ENCODE assay signal across 10 cellular contexts in the genomic region with DNA sequence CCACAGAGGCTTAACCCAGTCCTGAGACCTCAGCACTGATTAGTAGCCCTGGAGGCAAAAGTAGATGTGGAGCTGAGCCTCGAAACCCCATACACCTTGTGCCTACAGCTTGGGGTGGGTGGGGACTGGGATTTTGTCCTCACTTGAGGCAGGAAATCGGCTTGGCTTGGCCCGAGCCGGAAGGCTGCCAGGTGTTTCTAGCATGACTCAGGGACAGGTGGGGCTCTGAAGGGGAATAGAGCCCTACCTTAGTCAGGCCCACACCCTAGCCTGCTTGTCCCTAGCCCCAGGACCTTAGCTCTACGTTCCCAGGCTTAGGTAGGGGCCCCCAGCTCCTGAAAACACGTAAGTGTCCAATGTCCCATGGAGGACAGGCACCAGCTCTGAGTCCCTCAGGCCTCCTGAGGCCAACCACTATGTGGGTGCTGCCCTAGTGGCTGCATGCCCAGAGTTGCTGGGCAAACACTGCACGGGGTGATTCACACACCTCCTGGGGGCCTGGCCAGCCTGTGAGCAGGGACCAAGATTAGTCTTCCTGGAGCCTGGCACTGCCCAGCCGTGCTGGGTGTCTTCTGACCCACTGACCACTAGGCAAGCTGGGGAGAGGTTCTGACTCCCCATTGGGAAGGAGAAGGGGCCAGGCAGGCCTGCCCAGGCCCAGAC. TPM values are rescaled to one million over a fixed set of nuclear protein-coding genes. Genes with fewer than 3 reads are reported as not detected.
DNase-seq lines count a peak whose midpoint lies in the region; ATAC-seq, FAIRE-seq and TF ChIP-seq lines count a peak whose summit lies in the region.
"Had no signal": no experiment of that assay in that cellular context is flagged by ENCODE, and none has a peak within 500 bp of the region (broad histone marks: within the 10 kb centered on the region; RNA-seq: fewer than 3 reads in every experiment).

No MANE protein-coding gene starts in this region.

- H3K4me3 Mint-ChIP-seq in activated CD4-positive, alpha-beta T cell treated with anti-CD3 and anti-CD28 coated beads, Interleukin-2, amount 10 ng/mL, durations not matched to agents 24 days and 14 days: no peak overlapping the region

- H3K27me3 ChIP-seq in skeletal muscle tissue (ENCODE audit: control insufficient read depth in 3 of 3, insufficient read depth in 3 of 3, low read length in 3 of 3): no peaks in the 10 kb centered on the region
- H3K27me3 ChIP-seq: SJSA1 had no signal

- no peaks in the 10 kb centered on the region for H3K36me3 ChIP-seq in skeletal muscle tissue (ENCODE audit: control insufficient read depth in 3 of 3, insufficient read depth in 3 of 3, low read length in 3 of 3)
- H3K36me3 ChIP-seq: SJSA1 had no signal

- peaks cover 13 to 22% (median 14%) of the 10 kb centered on the region in 3 donors for H3K4me1 ChIP-seq in skeletal muscle tissue (ENCODE audit: control insufficient read depth in 3 of 3, insufficient read depth in 3 of 3, low read length in 3 of 3)
- H3K4me1 ChIP-seq: SJSA1 had no signal

- DNase-seq in GOT3 (lab: John Stamatoyannopoulos, UW): peak; percentile 31
- DNase-seq in RCC 7860 (ENCODE audit: low spot score): peak; percentile 74
- DNase-seq in foreskin fibroblast: peak; percentile 44 to 71
- no peak for DNase-seq in activated CD4-positive, alpha-beta T cell treated with anti-CD3 and anti-CD28 coated beads, Interleukin-2, amount 10 ng/mL, durations not matched to agents 24 days and 14 days

- intact Hi-C loops in activated CD4-positive, alpha-beta T cell treated with anti-CD3 and anti-CD28 coated beads, Interleukin-2, amount 10 ng/mL, durations not matched to agents 24 days and 14 days (cut with micrococcal nuclease): no loop called here

- no peak overlapping the region for H3K27ac Mint-ChIP-seq in activated CD4-positive, alpha-beta T cell treated with anti-CD3 and anti-CD28 coated beads, Interleukin-2, amount 10 ng/mL, durations not matched to agents 24 days and 14 days
- H3K27ac Mint-ChIP-seq: activated naive CD4-positive, alpha-beta T cell treated with anti-CD3 and anti-CD28 coated beads, Interleukin-2, amount 50 U/mL, for 72 hours had no signal

- H3K9me3 ChIP-seq in skeletal muscle tissue (ENCODE audit: control insufficient read depth in 3 of 3, low read length in 3 of 3): no peaks in the 10 kb centered on the region
- H3K9me3 ChIP-seq: SJSA1 had no signal

- H3K4me3 ChIP-seq in foreskin fibroblast (ENCODE audit: low read depth in 1 of 2, low read length in 2 of 2) (no peak overlapping the region), skeletal muscle tissue (ENCODE audit: low read length in 3 of 3) (no peak overlapping the region)
- H3K4me3 ChIP-seq: SJSA1 had no signal

- no peak for ATAC-seq in HG03039 (IDR thresholded peaks at IDR 0.05; ENCODE audit: unreplicated experiment)
- ATAC-seq in GM18511 (IDR thresholded peaks at IDR 0.05; ENCODE audit: unreplicated experiment): no peak
- ATAC-seq in HG02840 (IDR thresholded peaks at IDR 0.05; ENCODE audit: low FRiP score, unreplicated experiment): no peak
- ATAC-seq: activated naive CD4-positive, alpha-beta T cell treated with anti-CD3 and anti-CD28 coated beads, Interleukin-2, amount 50 U/mL, for 72 hours had no signal

- peaks cover 17% of the 10 kb centered on the region for H3K4me1 Mint-ChIP-seq in activated CD4-positive, alpha-beta T cell treated with anti-CD3 and anti-CD28 coated beads, Interleukin-2, amount 10 ng/mL, durations not matched to agents 24 days and 14 days

- H3K9ac ChIP-seq in skeletal muscle tissue (ENCODE audit: low read depth in 1 of 3, low read length in 3 of 3): peak overlapping the region in 1 of 3 donors; percentile 16

- H3K9me3 Mint-ChIP-seq in activated CD4-positive, alpha-beta T cell treated with anti-CD3 and anti-CD28 coated beads, Interleukin-2, amount 10 ng/mL, durations not matched to agents 24 days and 14 days: no peaks in the 10 kb centered on the region
- H3K9me3 Mint-ChIP-seq: activated naive CD4-positive, alpha-beta T cell treated with anti-CD3 and anti-CD28 coated beads, Interleukin-2, amount 50 U/mL, for 72 hours had no signal

- no peaks in the 10 kb centered on the region for H3K27me3 Mint-ChIP-seq in activated CD4-positive, alpha-beta T cell treated with anti-CD3 and anti-CD28 coated beads, Interleukin-2, amount 10 ng/mL, durations not matched to agents 24 days and 14 days

- FAIRE-seq in RCC 7860 (lab: Jason Lieb, UNC): peak; percentile 78

- no peaks in the 10 kb centered on the region for H3K36me3 Mint-ChIP-seq in activated CD4-positive, alpha-beta T cell treated with anti-CD3 and anti-CD28 coated beads, Interleukin-2, amount 10 ng/mL, durations not matched to agents 24 days and 14 days (ENCODE audit: low read depth)

- TF ChIP-seq CTCF in foreskin fibroblast (IDR thresholded peaks at IDR 0.05; ENCODE audit: low read depth, low read length): no peak

- peak overlapping the region; percentile 58 for H3K27ac ChIP-seq in skeletal muscle tissue (ENCODE audit: low read depth, low read length)
- H3K27ac ChIP-seq: SJSA1 had no signal

RNA-seq across cellular contexts. Expression of a gene that starts 3.1 kb away (rescaled TPM):
- total RNA-seq in skeletal muscle tissue: 2.6 TPM
- total RNA-seq in activated CD4-positive, alpha-beta T cell treated with anti-CD3 and anti-CD28 coated beads, Interleukin-2, amount 10 ng/mL, durations not matched to agents 24 days and 14 days: 1.0 and 1.5 TPM in 2 replicates
- total RNA-seq: SJSA1 had no signal

RNA-seq across cellular contexts. Expression of a gene that starts 29.0 kb away (rescaled TPM):
- 5.7 TPM for total RNA-seq in skeletal muscle tissue
- 15.1 and 16.3 TPM in 2 replicates for total RNA-seq in activated CD4-positive, alpha-beta T cell treated with anti-CD3 and anti-CD28 coated beads, Interleukin-2, amount 10 ng/mL, durations not matched to agents 24 days and 14 days

RNA-seq across cellular contexts. Expression of a gene that starts 30.9 kb away (rescaled TPM):
- total RNA-seq in skeletal muscle tissue: not detected
- 1.2 and 1.6 TPM in 2 replicates for total RNA-seq in activated CD4-positive, alpha-beta T cell treated with anti-CD3 and anti-CD28 coated beads, Interleukin-2, amount 10 ng/mL, durations not matched to agents 24 days and 14 days
- total RNA-seq: SJSA1 had no signal

RNA-seq across cellular contexts. Expression of a gene that starts 39.3 kb away (rescaled TPM):
- 49.1 TPM for total RNA-seq in skeletal muscle tissue
- total RNA-seq in activated CD4-positive, alpha-beta T cell treated with anti-CD3 and anti-CD28 coated beads, Interleukin-2, amount 10 ng/mL, durations not matched to agents 24 days and 14 days: 95.3 and 100 TPM in 2 replicates

RNA-seq across cellular contexts. Expression of a gene that starts 44.3 kb away (rescaled TPM):
- total RNA-seq in skeletal muscle tissue: 2.6 TPM
- total RNA-seq in activated CD4-positive, alpha-beta T cell treated with anti-CD3 and anti-CD28 coated beads, Interleukin-2, amount 10 ng/mL, durations not matched to agents 24 days and 14 days: 27.1 and 30.4 TPM in 2 replicates
